In the genomic region with DNA sequence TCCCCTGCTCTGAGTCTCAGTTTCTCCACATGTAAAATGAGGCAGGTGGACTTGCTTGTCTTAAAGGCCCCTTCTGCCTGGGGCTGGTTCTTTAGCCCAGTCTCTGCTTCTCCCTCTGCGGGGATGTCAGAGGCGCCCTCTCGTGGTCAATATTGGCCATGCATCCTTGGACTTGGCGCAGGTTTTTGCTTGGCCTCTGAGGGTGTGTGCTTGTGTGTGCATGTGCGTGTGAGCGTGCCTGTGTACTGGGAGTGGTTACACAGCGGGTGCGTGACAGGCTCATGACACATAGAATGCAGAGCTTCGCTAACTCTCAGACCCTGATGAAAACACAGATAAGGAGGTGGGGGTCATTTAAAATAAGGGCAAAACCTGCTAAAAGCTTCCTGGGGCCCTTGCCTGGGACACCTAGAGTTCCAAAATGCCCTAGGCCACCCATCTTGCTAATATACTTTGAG, we compare ENCODE assay signal across 8 cellular contexts.
DNase-seq lines count a peak whose midpoint lies in the region; ATAC-seq and TF ChIP-seq lines count a peak whose summit lies in the region.

No MANE protein-coding gene starts in this region.

- no peaks in the 10 kb centered on the region for H3K9me2 ChIP-seq in Loucy (replicated peaks; ENCODE audit: low read depth, low read length)

- no peaks in the 10 kb centered on the region for H3K36me3 ChIP-seq in Loucy (ENCODE audit: insufficient read depth, low read length)
- H3K36me3 ChIP-seq in gastrocnemius medialis = no peaks in the 10 kb centered on the region

- no peaks in the 10 kb centered on the region for H3K36me3 Mint-ChIP-seq in T-helper 17 cell (ENCODE audit: low read depth)

- H3K9me3 ChIP-seq in Loucy (ENCODE audit: insufficient read depth, low read depth, low read length) (no peaks in the 10 kb centered on the region), T-helper 17 cell (ENCODE audit: control insufficient read depth, low read length, poor library complexity, severe bottlenecking) (no peaks in the 10 kb centered on the region), gastrocnemius medialis (no peaks in the 10 kb centered on the region)

- H3F3A ChIP-seq in Loucy (ENCODE audit: low read depth) = no peaks in the 10 kb centered on the region

- H3K27ac ChIP-seq in gastrocnemius medialis = no peak overlapping the region

- TF ChIP-seq CTCF in Loucy (conservative IDR thresholded peaks at IDR 0.05; ENCODE audit: low read length) (peak; percentile 96), gastrocnemius medialis (IDR thresholded peaks at IDR 0.05 in 4 of 5, conservative IDR thresholded peaks at IDR 0.05 in 1 of 5) (peak; percentile 68 to 93 (median 80))

- in situ Hi-C loops in gastrocnemius medialis (cut with MboI; ENCODE audit: low sequenced_read_pairs in 4 of 4) = no loop called here

- H3K27me3 ChIP-seq in Loucy (ENCODE audit: insufficient read depth, low read length, poor library complexity, severe bottlenecking) (no peaks in the 10 kb centered on the region), gastrocnemius medialis (no peaks in the 10 kb centered on the region)

- no peak overlapping the region for H3K27ac Mint-ChIP-seq in T-helper 17 cell

- no peak overlapping the region for H3K9ac ChIP-seq in Loucy (ENCODE audit: low read depth, low read length, poor library complexity, severe bottlenecking)

- H3K4me2 ChIP-seq in Loucy (ENCODE audit: low read depth, low read length, poor library complexity, severe bottlenecking) = no peak overlapping the region

- peaks cover 65% of the 10 kb centered on the region for H3K27me3 Mint-ChIP-seq in T-helper 17 cell

- ATAC-seq in T-helper 17 cell (peak; percentile 84), left ventricle myocardium superior (peak; percentile 89), gastrocnemius medialis (peak; percentile 70 to 86), GM19452 (IDR thresholded peaks at IDR 0.05; ENCODE audit: unreplicated experiment) (no peak)

- no peak overlapping the region for H3K4me3 Mint-ChIP-seq in T-helper 17 cell

- intact Hi-C loops in left ventricle myocardium superior (cut with micrococcal nuclease) = no loop called here
- intact Hi-C loops in gastrocnemius medialis (cut with DNase I; ENCODE audit: low total_unique reads) = no loop called here

- H4K20me1 ChIP-seq in Loucy (ENCODE audit: insufficient read depth, low read length, poor library complexity, severe bottlenecking) = no peaks in the 10 kb centered on the region

- peaks cover 10% of the 10 kb centered on the region for H3K4me1 Mint-ChIP-seq in T-helper 17 cell

- H2AFZ ChIP-seq in Loucy (ENCODE audit: low read length) = peak overlapping the region; percentile 76

- no peaks in the 10 kb centered on the region for H3K4me1 ChIP-seq in Loucy (ENCODE audit: insufficient read depth, low read length, poor library complexity, severe bottlenecking)
- H3K4me1 ChIP-seq in gastrocnemius medialis = no peaks in the 10 kb centered on the region

- H3K4me3 ChIP-seq in Loucy (ENCODE audit: low read length, poor library complexity, severe bottlenecking) (no peak overlapping the region), gastrocnemius medialis (no peak overlapping the region)

- H3K79me2 ChIP-seq in Loucy (ENCODE audit: insufficient read depth, low read length) = no peaks in the 10 kb centered on the region

- peak; percentile 48 for DNase-seq in NCI-H345 (lab: John Stamatoyannopoulos, UW)
- DNase-seq in NCI-H345 treated with DMSO at 0.1 percent for 48 hours (lab: John Stamatoyannopoulos, UW; ENCODE audit: unreplicated experiment) = no peak
- DNase-seq in T-helper 17 cell = peak; percentile 31 to 68 (median 32)
- DNase-seq in amniotic stem cell (lab: John Stamatoyannopoulos, UW) = peak; percentile 38
- peak; percentile 84 for DNase-seq in left ventricle myocardium superior
- peak; percentile 43 to 67 for DNase-seq in gastrocnemius medialis

- no peak for TF ChIP-seq POLR2A in gastrocnemius medialis (IDR thresholded peaks at IDR 0.05)
